In the genomic region with DNA sequence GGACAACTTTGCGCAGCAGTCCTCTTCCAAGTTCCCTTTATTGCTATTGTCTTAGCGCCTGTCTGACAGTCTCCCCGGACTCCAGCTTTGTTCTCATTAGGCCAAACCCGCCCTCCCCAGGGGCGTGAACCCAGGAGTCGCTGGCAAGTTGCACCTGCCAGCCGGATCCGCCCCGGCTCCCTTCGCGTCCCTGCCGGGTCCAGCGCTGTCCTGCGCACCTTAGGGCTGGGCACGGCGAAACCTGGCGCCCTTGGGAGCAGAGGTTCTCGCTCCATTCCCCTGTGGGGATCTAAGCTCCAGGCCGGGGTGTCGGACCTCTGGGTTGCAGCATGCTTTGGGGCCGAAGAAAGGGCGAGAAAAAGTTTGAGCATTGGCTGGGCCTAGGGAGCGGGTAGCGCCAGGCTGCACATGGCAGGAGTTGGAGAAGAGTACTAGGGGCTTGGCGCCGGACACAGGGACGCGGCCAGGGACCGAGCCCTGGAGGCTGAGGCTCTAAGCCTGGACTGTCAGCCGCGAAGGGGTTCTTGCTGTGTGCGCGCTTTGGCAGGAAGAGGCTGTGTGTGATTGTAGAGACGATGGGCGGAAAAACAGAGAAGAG, we compare ENCODE assay signal across 10 cellular contexts.
DNase-seq lines count a peak whose midpoint lies in the region; ATAC-seq lines count a peak whose summit lies in the region.
"Had no signal": no experiment of that assay in that cellular context is flagged by ENCODE, and none has a peak within 500 bp of the region (broad histone marks: within the 10 kb centered on the region; RNA-seq: fewer than 3 reads in every experiment).

No MANE protein-coding gene starts in this region.

- ATAC-seq in GM21526 (IDR thresholded peaks at IDR 0.05; ENCODE audit: low FRiP score, unreplicated experiment): no peak
- ATAC-seq: activated CD8-positive, alpha-beta T cell treated with anti-CD3 and anti-CD28 coated beads, Interleukin-2, amount 10 ng/mL, durations not matched to agents 7 days and 5 days had no signal

- H3K4me1 ChIP-seq in thymus (ENCODE audit: control insufficient read depth, insufficient read depth, low read length): no peaks in the 10 kb centered on the region

- H3K27me3 ChIP-seq in thymus (ENCODE audit: control insufficient read depth, insufficient read depth): peaks cover 23% of the 10 kb centered on the region

- H3K9me3 ChIP-seq in thymus (ENCODE audit: control insufficient read depth): no peaks in the 10 kb centered on the region

- peak overlapping the region; percentile 17 for H3K4me3 ChIP-seq in thymus (ENCODE audit: low read length)

- H3K36me3 ChIP-seq in thymus (ENCODE audit: control insufficient read depth, insufficient read depth): no peaks in the 10 kb centered on the region

- H3K27ac ChIP-seq in thymus (ENCODE audit: low read depth): no peak overlapping the region

- WGBS in thymus: 3% methylated on average over 35 of the region's 35 CpGs

- peak; percentile 23 for DNase-seq in NCI-H1092 treated with DMSO at 0.1 percent for 48 hours (lab: John Stamatoyannopoulos, UW)
- no peak for DNase-seq in NCI-H1092 (lab: John Stamatoyannopoulos, UW)
- DNase-seq in T47D (ENCODE audit: low read depth in 1 of 2, low spot score in 1 of 2): peak; percentile 57 to 70
- DNase-seq in kidney tubule cell (ENCODE audit: low spot score): peak; percentile 37
- DNase-seq in ACHN: no peak
- DNase-seq in medulla oblongata (ENCODE audit: extremely low spot score): no peak
- DNase-seq: activated CD8-positive, alpha-beta T cell treated with anti-CD3 and anti-CD28 coated beads, Interleukin-2, amount 10 ng/mL, durations not matched to agents 7 days and 5 days; naive B cell had no signal

- in situ Hi-C loops in T47D (cut with HindIII; ENCODE audit: low pct_unique_long_range_greater_than_20kb, low sequenced_read_pairs) (no loop called here), ACHN (cut with HindIII; ENCODE audit: low pct_ligation_motif_present, low pct_unique_long_range_greater_than_20kb, low sequenced_read_pairs) (no loop called here)

Comparison
In these comparisons a context has a peak if more than half of its experiments do, and no peak if none do; other contexts are left out.
1. DNase-seq: peak in NCI-H1092 treated with DMSO at 0.1 percent for 48 hours (single experiment), T47D (2 of 2) and kidney tubule cell (single experiment); none in NCI-H1092 (single experiment), ACHN (single experiment) and medulla oblongata (single experiment).